ENCODE assay signal across 9 cellular contexts in the genomic region with DNA sequence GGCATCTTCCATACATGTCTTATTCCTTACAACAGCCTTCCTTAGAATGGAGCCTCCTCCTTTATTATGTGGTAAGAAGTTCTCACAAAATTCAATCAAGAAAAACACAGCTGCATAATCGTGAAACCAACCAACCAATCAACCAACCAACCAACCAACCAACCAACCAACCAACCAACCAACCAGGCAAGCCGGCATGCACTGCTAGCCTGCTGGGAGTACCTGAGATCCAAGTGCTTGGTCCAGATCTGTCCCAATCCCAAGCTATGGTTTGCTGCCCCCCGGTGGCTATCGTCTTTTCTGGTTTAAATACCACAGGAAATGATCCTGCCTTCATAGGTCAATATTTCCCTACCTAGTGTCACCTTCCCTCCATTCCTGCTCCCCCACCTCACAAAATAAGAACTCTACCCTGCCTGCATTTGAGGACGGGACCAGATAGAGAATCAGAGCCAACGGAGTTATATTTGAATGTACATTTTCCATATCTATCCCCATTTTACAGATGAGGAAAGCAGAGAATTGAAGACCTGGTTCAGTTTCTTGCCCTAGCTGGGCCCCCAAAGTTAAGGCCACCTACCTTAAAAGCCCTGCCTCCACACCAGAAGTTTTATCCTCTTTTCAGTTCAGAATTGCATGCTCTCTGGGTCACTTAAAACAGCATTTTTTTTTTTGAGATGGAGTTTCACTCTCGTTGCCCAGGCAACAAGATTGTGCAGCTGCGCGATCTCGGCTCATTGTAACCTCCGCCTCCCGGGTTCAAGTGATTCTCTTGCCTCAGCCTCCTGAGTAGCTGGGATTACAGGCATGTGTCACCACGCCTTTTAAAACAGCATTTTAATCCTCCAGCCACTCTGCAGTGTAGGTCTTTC. TPM values are rescaled to one million over a fixed set of nuclear protein-coding genes. Genes with fewer than 3 reads are reported as not detected.
DNase-seq lines count a peak whose midpoint lies in the region; ATAC-seq and TF ChIP-seq lines count a peak whose summit lies in the region.
"Had no signal": no experiment of that assay in that cellular context is flagged by ENCODE, and none has a peak within 500 bp of the region (broad histone marks: within the 10 kb centered on the region; RNA-seq: fewer than 3 reads in every experiment).

No MANE protein-coding gene starts in this region.

- no peak overlapping the region for H3K27ac ChIP-seq in right lobe of liver
- H3K27ac ChIP-seq in stomach = no peak overlapping the region

- H3K9me3 ChIP-seq in right lobe of liver = no peaks in the 10 kb centered on the region
- no peaks in the 10 kb centered on the region for H3K9me3 ChIP-seq in stomach

- DNase-seq in NCI-H2081 (lab: John Stamatoyannopoulos, UW) (peak; percentile 67 to 73), NCI-H2081 treated with DMSO at 0.1 percent for 48 hours (lab: John Stamatoyannopoulos, UW) (no peak), NCI-H1092 treated with DMSO at 0.1 percent for 48 hours (lab: John Stamatoyannopoulos, UW) (peak; percentile 31), T1000 (lab: John Stamatoyannopoulos, UW) (peak; percentile 46), dedifferentiated amniotic fluid mesenchymal stem cell (ENCODE audit: extremely low spot score) (peak; percentile 50), right lobe of liver (peak; percentile 76 to 86 (median 78)), stomach (peak; percentile 89)

- TF ChIP-seq EP300 in stomach (IDR thresholded peaks at IDR 0.05) = no peak

- no peaks in the 10 kb centered on the region for H3K36me3 ChIP-seq in right lobe of liver
- no peaks in the 10 kb centered on the region for H3K36me3 ChIP-seq in stomach

- WGBS in right lobe of liver (ENCODE audit: insufficient coverage, low coverage, low lambda C conversion rate, missing lambda C conversion rate) = 45% methylated on average over 12 of the region's 13 CpGs
- 47 to 58% (median 48%) methylated on average over 13 of the region's 13 CpGs for WGBS in stomach, 5 donors

- intact Hi-C loops in right lobe of liver (cut with DNase I) = no loop called here
- intact Hi-C loops in stomach (cut with DNase I; ENCODE audit: low total_unique reads) = no loop called here

- peak; percentile 49 to 70 (median 58) for TF ChIP-seq CTCF in right lobe of liver (IDR thresholded peaks at IDR 0.05)
- TF ChIP-seq CTCF in stomach (IDR thresholded peaks at IDR 0.05) = peak in 5 of 7 experiments; percentile 25 to 71 (median 49)

- H3K4me3 ChIP-seq in right lobe of liver (no peak overlapping the region), stomach (no peak overlapping the region)

- peak; percentile 91 to 96 (median 92) for ATAC-seq in right lobe of liver
- no peak for ATAC-seq in GM18517 (IDR thresholded peaks at IDR 0.05; ENCODE audit: unreplicated experiment)

- TF ChIP-seq POLR2A in right lobe of liver (IDR thresholded peaks at IDR 0.05) = no peak
- no peak for TF ChIP-seq POLR2A in stomach (IDR thresholded peaks at IDR 0.05)

- H3K27me3 ChIP-seq in right lobe of liver (no peaks in the 10 kb centered on the region), stomach (no peaks in the 10 kb centered on the region)

- H3K4me1 ChIP-seq in right lobe of liver (no peaks in the 10 kb centered on the region), stomach (peaks cover 0 to 8% (median 0%) of the 10 kb centered on the region in 4 donors)

RNA-seq across cellular contexts. Expression of a gene that starts 27.1 kb away (rescaled TPM):
- total RNA-seq in right lobe of liver = under 1 TPM in 3 of 6 experiments, not detected in 3; 0.05 to 0.07 (median 0.07) TPM
- 1 to 10 TPM in 1 of 5 donors, under 1 TPM in 1, not detected in 3; 0.37 to 2.5 TPM for total RNA-seq in stomach
- polyA plus RNA-seq in stomach = under 1 TPM; 0.15 to 0.23 (median 0.19) TPM
- total RNA-seq: CD8-positive, alpha-beta memory T cell had no signal
- polyA plus RNA-seq: CD8-positive, alpha-beta memory T cell had no signal

RNA-seq across cellular contexts. Expression of a gene that starts 46.2 kb away (rescaled TPM):
- total RNA-seq in right lobe of liver (100 to 1,000 TPM in 1 of 6 experiments, 10 to 100 TPM in 5; 20.0 to 124 (median 58.6) TPM), stomach (100 to 1,000 TPM in 1 of 5 donors, 10 to 100 TPM in 4; 41.4 to 116 (median 47.3) TPM)
- polyA plus RNA-seq in stomach = 100 to 1,000 TPM in 1 of 3 donors, 10 to 100 TPM in 2; 36.5 to 118 (median 75.5) TPM
